ENCODE assay signal across 13 cellular contexts in the genomic region with DNA sequence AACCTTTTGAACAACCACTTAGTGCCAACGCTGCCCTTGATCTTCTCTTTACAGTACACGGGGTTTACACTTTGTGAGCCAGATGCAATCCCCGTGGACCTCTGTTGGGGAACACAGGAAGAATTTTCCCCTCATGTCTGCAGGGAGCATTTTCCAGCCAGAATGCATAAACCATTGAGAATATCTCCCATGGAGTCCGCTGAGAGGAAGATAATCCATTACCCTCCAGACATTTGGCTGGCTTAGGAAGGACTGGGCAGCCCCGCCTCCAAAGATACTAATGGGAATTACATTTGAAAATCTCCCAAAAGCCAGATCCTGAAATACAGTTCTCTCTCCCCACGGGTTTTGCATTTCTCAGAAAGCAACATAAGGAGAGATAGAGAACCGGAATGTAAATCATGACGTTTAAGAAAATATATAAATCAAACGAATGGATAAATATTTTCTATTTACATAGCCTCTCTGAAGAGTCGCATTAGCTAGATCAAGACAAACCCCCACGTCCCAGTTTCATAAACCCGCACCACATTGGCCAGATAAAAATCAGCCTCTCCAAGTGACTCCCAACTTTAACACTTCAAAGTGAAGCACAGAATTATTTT. TPM values are rescaled to one million over a fixed set of nuclear protein-coding genes. Genes with fewer than 3 reads are reported as not detected.
DNase-seq lines count a peak whose midpoint lies in the region; ATAC-seq and TF ChIP-seq lines count a peak whose summit lies in the region.
"Had no signal": no experiment of that assay in that cellular context is flagged by ENCODE, and none has a peak within 500 bp of the region (broad histone marks: within the 10 kb centered on the region; RNA-seq: fewer than 3 reads in every experiment).

No MANE protein-coding gene starts in this region.

- intact Hi-C loops in activated CD8-positive, alpha-beta T cell treated with anti-CD3 and anti-CD28 coated beads for 36 hours (cut with micrococcal nuclease), result no loop called here

- no peaks in the 10 kb centered on the region for H3K9me3 Mint-ChIP-seq in activated CD8-positive, alpha-beta T cell treated with anti-CD3 and anti-CD28 coated beads for 36 hours
- H3K9me3 Mint-ChIP-seq: CD4-positive, alpha-beta memory T cell had no signal

- POLR2A ChIA-PET in activated CD8-positive, alpha-beta T cell treated with anti-CD3 and anti-CD28 coated beads for 36 hours (lab: Charles Lee), result no interaction called here

- ATAC-seq in activated CD8-positive, alpha-beta T cell treated with anti-CD3 and anti-CD28 coated beads for 36 hours, result no peak
- ATAC-seq in HG03354 (IDR thresholded peaks at IDR 0.05; ENCODE audit: poor library complexity, severe bottlenecking, unreplicated experiment), result no peak
- ATAC-seq: HCT116 had no signal

- H3K4me3 Mint-ChIP-seq in activated CD8-positive, alpha-beta T cell treated with anti-CD3 and anti-CD28 coated beads for 36 hours, result no peak overlapping the region
- H3K4me3 Mint-ChIP-seq: CD4-positive, alpha-beta memory T cell had no signal

- no peaks in the 10 kb centered on the region for H3K36me3 Mint-ChIP-seq in activated CD8-positive, alpha-beta T cell treated with anti-CD3 and anti-CD28 coated beads for 36 hours (ENCODE audit: low read depth)
- H3K36me3 Mint-ChIP-seq: CD4-positive, alpha-beta memory T cell had no signal

- peaks cover 8% of the 10 kb centered on the region for H3K27me3 Mint-ChIP-seq in activated CD8-positive, alpha-beta T cell treated with anti-CD3 and anti-CD28 coated beads for 36 hours

- H3K4me3 ChIP-seq in AG10803 (ENCODE audit: low read length) (peak overlapping the region; percentile 44), coronary artery (peak overlapping the region; percentile 49)

- no peaks in the 10 kb centered on the region for H3K4me1 Mint-ChIP-seq in activated CD8-positive, alpha-beta T cell treated with anti-CD3 and anti-CD28 coated beads for 36 hours (ENCODE audit: low read depth)
- H3K4me1 Mint-ChIP-seq: CD4-positive, alpha-beta memory T cell had no signal

- TF ChIP-seq CTCF in AG10803 (conservative IDR thresholded peaks at IDR 0.05; ENCODE audit: low read length) (no peak), coronary artery (IDR thresholded peaks at IDR 0.05) (no peak)
- no peak for TF ChIP-seq CTCF in activated CD8-positive, alpha-beta T cell treated with anti-CD3 and anti-CD28 coated beads for 36 hours (IDR thresholded peaks at IDR 0.05)

- H3K27ac Mint-ChIP-seq in activated CD8-positive, alpha-beta T cell treated with anti-CD3 and anti-CD28 coated beads for 36 hours, result no peak overlapping the region
- H3K27ac Mint-ChIP-seq: CD4-positive, alpha-beta memory T cell had no signal

- H3K27ac ChIP-seq in coronary artery (no peak overlapping the region), caudate nucleus (ENCODE audit: low read depth, low read length) (no peak overlapping the region)
- H3K27ac ChIP-seq: epithelial cell of prostate had no signal

- DNase-seq in AG10803 (ENCODE audit: low read depth) (no peak), NCI-H128 (lab: John Stamatoyannopoulos, UW; ENCODE audit: unreplicated experiment) (peak; percentile 32), coronary artery (ENCODE audit: low spot score) (no peak), myocyte (ENCODE audit: low read depth) (peak; percentile 56), superior temporal gyrus (ENCODE audit: extremely low spot score) (no peak), caudate nucleus (lab: John Stamatoyannopoulos, UW) (no peak)
- DNase-seq in activated CD8-positive, alpha-beta T cell treated with anti-CD3 and anti-CD28 coated beads for 36 hours, result no peak
- DNase-seq: CD4-positive, alpha-beta memory T cell; NCI-H2227 treated with DMSO at 0.1 percent for 48 hours had no signal

- CTCF ChIA-PET in activated CD8-positive, alpha-beta T cell treated with anti-CD3 and anti-CD28 coated beads for 36 hours (lab: Charles Lee), result interaction anchor here (1.3 kb wide), 1 partner anchor 23 kb away, joined by 7 read pairs; no protein-coding TSS in a partner anchor

RNA-seq across cellular contexts. Expression of a gene that starts 53.5 kb away (rescaled TPM):
- 0.40 and 0.42 TPM in 2 replicates for total RNA-seq in myocyte
- 0.05 TPM for polyA plus RNA-seq in myocyte (2012)
- total RNA-seq in activated CD8-positive, alpha-beta T cell treated with anti-CD3 and anti-CD28 coated beads for 36 hours, result not detected
- total RNA-seq: CD4-positive, alpha-beta memory T cell; mononuclear cell had no signal
- polyA plus RNA-seq: CD4-positive, alpha-beta memory T cell had no signal

Comparison
In these comparisons a context has a peak if more than half of its experiments do, and no peak if none do; other contexts are left out.
1. DNase-seq: peak in NCI-H128 (single experiment) and myocyte (single experiment); none in AG10803 (single experiment), coronary artery (single experiment), activated CD8-positive, alpha-beta T cell treated with anti-CD3 and anti-CD28 coated beads for 36 hours (single experiment), superior temporal gyrus (single experiment) and caudate nucleus (0 of 61).